19 cellular contexts compared by ENCODE assay signal in genomic region chr9:106886111-106887046, GRCh38. TPM values are rescaled to one million over a fixed set of nuclear protein-coding genes. Genes with fewer than 3 reads are reported as not detected.
DNase-seq lines count a peak whose midpoint lies in the region; ATAC-seq and TF ChIP-seq lines count a peak whose summit lies in the region.
"Had no signal": no experiment of that assay in that cellular context is flagged by ENCODE, and none has a peak within 500 bp of the region (broad histone marks: within the 10 kb centered on the region; RNA-seq: fewer than 3 reads in every experiment).

No MANE protein-coding gene starts in this region.

- H3K27me3 ChIP-seq in heart right ventricle (no peaks in the 10 kb centered on the region), upper lobe of right lung (no peaks in the 10 kb centered on the region)
- H3K27me3 ChIP-seq: esophagus muscularis mucosa, tibial nerve had no signal

- DNase-seq in heart right ventricle (no peak), cardiac septum (ENCODE audit: low spot score) (no peak), fibroblast of gingiva (ENCODE audit: low read depth) (peak; percentile 25), mucosa of descending colon (no peak), upper lobe of right lung (no peak), medulla oblongata (ENCODE audit: extremely low spot score) (no peak), ureter (ENCODE audit: low spot score) (no peak)
- DNase-seq: activated T-cell treated with anti-CD3 and anti-CD28 coated beads for 4 hours, C1 segment of cervical spinal cord, GF-D8, hypothalamus, natural killer cell, NCI-H1048, NCI-H2107, NCI-H526 had no signal

- intact Hi-C loops in heart right ventricle (cut with DNase I) (no loop called here), cardiac septum (cut with DNase I) (no loop called here), mucosa of descending colon (cut with DNase I, micrococcal nuclease) (no loop called here), upper lobe of right lung (cut with DNase I) (no loop called here)

- 84 to 88% methylated on average over 6 of the region's 6 CpGs for WGBS in heart right ventricle, 2 donors

- H3K4me3 ChIP-seq in heart right ventricle (no peak overlapping the region), mucosa of descending colon (no peak overlapping the region), upper lobe of right lung (no peak overlapping the region)
- H3K4me3 ChIP-seq: esophagus muscularis mucosa, GM23338, tibial nerve had no signal

- H3K27ac ChIP-seq in heart right ventricle (peak overlapping the region in 3 of 10 donors; percentile 8 to 28 (median 24)), upper lobe of right lung (peak overlapping the region; percentile 58)
- H3K27ac ChIP-seq: esophagus muscularis mucosa, tibial nerve had no signal

- peaks cover 4 to 58% (median 37%) of the 10 kb centered on the region in 9 donors for H3K4me1 ChIP-seq in heart right ventricle
- H3K4me1 ChIP-seq in mucosa of descending colon (ENCODE audit: low read depth) = peaks cover 14% of the 10 kb centered on the region
- peaks cover 34% of the 10 kb centered on the region for H3K4me1 ChIP-seq in upper lobe of right lung

- no peaks in the 10 kb centered on the region for H3K36me3 ChIP-seq in heart right ventricle
- H3K36me3 ChIP-seq in mucosa of descending colon (ENCODE audit: low read depth) = no peaks in the 10 kb centered on the region
- no peaks in the 10 kb centered on the region for H3K36me3 ChIP-seq in upper lobe of right lung
- H3K36me3 ChIP-seq: esophagus muscularis mucosa, tibial nerve had no signal

- ATAC-seq in heart right ventricle = peak in 5 of 8 donors; percentile 31 to 60 (median 56)
- peak; percentile 80 for ATAC-seq in mucosa of descending colon
- no peak for ATAC-seq in upper lobe of right lung
- no peak for ATAC-seq in GM19452 (IDR thresholded peaks at IDR 0.05; ENCODE audit: unreplicated experiment)
- ATAC-seq: GM23338, natural killer cell had no signal

- H3K9me3 ChIP-seq in heart right ventricle (no peaks in the 10 kb centered on the region), mucosa of descending colon (no peaks in the 10 kb centered on the region), upper lobe of right lung (no peaks in the 10 kb centered on the region)
- H3K9me3 ChIP-seq: esophagus muscularis mucosa, tibial nerve had no signal

- TF ChIP-seq CTCF in heart right ventricle (IDR thresholded peaks at IDR 0.05) (no peak), mucosa of descending colon (IDR thresholded peaks at IDR 0.05) (no peak), upper lobe of right lung (IDR thresholded peaks at IDR 0.05) (no peak)

RNA-seq across cellular contexts. Expression of gene ZNF462, which starts 23.4 kb away (rescaled TPM):
- 10 to 100 TPM; 24.4 to 47.7 (median 34.6) TPM for total RNA-seq in heart right ventricle
- 1 to 10 TPM; 1.9 to 5.7 TPM for polyA plus RNA-seq in heart right ventricle
- 38.8 TPM for total RNA-seq in cardiac septum
- 10 to 100 TPM; 34.8 to 54.7 (median 48.7) TPM for total RNA-seq in mucosa of descending colon
- total RNA-seq in upper lobe of right lung = 25.4 TPM
- 74.8 TPM for total RNA-seq in ureter

Comparison
In these comparisons a context has a peak if more than half of its experiments do, and no peak if none do; other contexts are left out.
1. ATAC-seq: peak in heart right ventricle (5 of 8) and mucosa of descending colon (single experiment); none in upper lobe of right lung (single experiment) and GM19452 (single experiment).